In the genomic region with DNA sequence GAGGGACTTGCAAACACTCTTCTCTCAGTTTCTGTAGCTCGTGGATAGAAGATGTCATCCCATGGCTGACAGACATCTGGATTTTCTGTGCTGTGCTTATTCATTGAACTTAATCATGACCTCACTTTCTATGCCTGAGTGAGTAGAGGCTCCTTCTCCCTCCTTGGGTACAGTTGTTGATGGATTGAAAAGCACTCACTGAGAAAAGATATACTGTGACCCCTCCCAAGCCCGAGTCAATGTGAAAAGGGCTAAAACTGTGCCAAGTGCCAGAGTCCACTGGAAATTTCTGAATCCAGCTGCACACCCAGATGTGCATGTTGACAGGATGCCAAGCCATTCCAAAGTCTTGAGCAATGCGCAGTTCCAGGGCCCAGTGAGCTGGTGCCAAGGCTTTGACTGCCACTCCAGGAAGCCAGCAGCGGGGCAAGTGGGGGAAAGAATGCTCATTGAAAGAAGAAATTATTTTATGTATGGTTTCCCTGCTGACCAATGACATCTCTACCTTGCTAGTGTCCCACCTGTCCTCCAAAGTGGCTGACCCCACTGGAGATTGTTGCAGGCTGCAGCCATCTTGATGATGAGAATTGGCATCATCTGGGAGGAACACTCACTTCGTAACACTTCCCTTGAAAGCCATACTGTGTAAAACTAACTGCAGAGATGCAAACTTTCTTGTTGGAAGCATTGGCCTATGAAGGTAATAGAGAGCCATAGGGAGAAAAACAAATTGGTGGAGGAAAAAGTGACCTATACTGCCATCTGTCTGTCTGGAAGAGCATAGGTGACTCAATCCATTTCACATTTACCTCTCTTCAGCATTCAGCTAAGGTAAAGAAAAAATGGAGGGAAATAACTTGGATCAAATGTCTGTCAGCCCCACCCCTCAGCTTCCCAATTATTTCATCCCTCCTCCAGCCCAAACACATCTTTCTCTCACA, we compare ENCODE assay signal across 8 cellular contexts.
DNase-seq lines count a peak whose midpoint lies in the region; ATAC-seq and TF ChIP-seq lines count a peak whose summit lies in the region.

No MANE protein-coding gene starts in this region.

- TF ChIP-seq RAD21 in neural cell (conservative IDR thresholded peaks at IDR 0.05), result peak; percentile 74

- H3K4me3 ChIP-seq in GM06990 (replicated peaks; ENCODE audit: low read depth, low read length) (no peak overlapping the region), LNCaP clone FGC (ENCODE audit: low read depth, low read length) (no peak overlapping the region), neural cell (ENCODE audit: low read length) (no peak overlapping the region)
- no peak overlapping the region for H3K4me3 ChIP-seq in CD8-positive, alpha-beta memory T cell (ENCODE audit: low read length)

- no peak for DNase-seq in GM06990 (ENCODE audit: extremely low read depth, insufficient read length)
- no peak for DNase-seq in LNCaP clone FGC (ENCODE audit: low read depth)
- DNase-seq in endothelial cell (ENCODE audit: low spot score), result no peak
- DNase-seq in effector memory CD8-positive, alpha-beta T cell, result no peak
- DNase-seq in CD8-positive, alpha-beta memory T cell, result no peak
- no peak for DNase-seq in NOMO-1 (lab: John Stamatoyannopoulos, UW; ENCODE audit: unreplicated experiment in 2 of 2)
- no peak for DNase-seq in activated CD4-positive, alpha-beta T cell treated with anti-CD3 and anti-CD28 coated beads for 1 hour

- TF ChIP-seq EP300 in neural cell (conservative IDR thresholded peaks at IDR 0.05; ENCODE audit: poor library complexity, severe bottlenecking), result no peak

- no peaks in the 10 kb centered on the region for H3K9me2 ChIP-seq in neural cell (ENCODE audit: insufficient read depth, low read length)

- no peaks in the 10 kb centered on the region for H3F3A ChIP-seq in neural cell (ENCODE audit: insufficient read depth, low read length, poor library complexity, severe bottlenecking)

- TF ChIP-seq CTCF in GM06990 (IDR thresholded peaks at IDR 0.05; ENCODE audit: insufficient read depth, low read length, poor library complexity, severe bottlenecking) (peak; percentile 71), LNCaP clone FGC (IDR thresholded peaks at IDR 0.05; ENCODE audit: control insufficient read depth, extremely low read depth, insufficient read depth) (peak; percentile 43; the same call in 1 of the 2 replicates), endothelial cell (IDR thresholded peaks at IDR 0.05; ENCODE audit: unreplicated experiment) (peak; percentile 58), neural cell (IDR thresholded peaks at IDR 0.05; ENCODE audit: poor library complexity, severe bottlenecking) (peak; percentile 66)

- H3K4me1 Mint-ChIP-seq in endothelial cell (ENCODE audit: unreplicated experiment), result peaks cover 6% of the 10 kb centered on the region
- no peaks in the 10 kb centered on the region for H3K4me1 Mint-ChIP-seq in effector memory CD8-positive, alpha-beta T cell (ENCODE audit: low read depth in 2 of 2)
- H3K4me1 Mint-ChIP-seq in CD8-positive, alpha-beta memory T cell, result no peaks in the 10 kb centered on the region

- CTCF ChIA-PET in CD8-positive, alpha-beta memory T cell (lab: Charles Lee), result no interaction called here

- no peaks in the 10 kb centered on the region for H3K36me3 Mint-ChIP-seq in endothelial cell (ENCODE audit: low read depth, unreplicated experiment)
- no peaks in the 10 kb centered on the region for H3K36me3 Mint-ChIP-seq in effector memory CD8-positive, alpha-beta T cell (ENCODE audit: insufficient read depth)
- H3K36me3 Mint-ChIP-seq in CD8-positive, alpha-beta memory T cell, result no peaks in the 10 kb centered on the region

- no peak overlapping the region for H3K4me3 Mint-ChIP-seq in endothelial cell (ENCODE audit: unreplicated experiment)
- no peak overlapping the region for H3K4me3 Mint-ChIP-seq in effector memory CD8-positive, alpha-beta T cell
- H3K4me3 Mint-ChIP-seq in CD8-positive, alpha-beta memory T cell, result no peak overlapping the region

- ATAC-seq in effector memory CD8-positive, alpha-beta T cell (replicated peaks), result no peak

- POLR2A ChIA-PET in CD8-positive, alpha-beta memory T cell (lab: Charles Lee), result no interaction called here

- no peak overlapping the region for H3K27ac ChIP-seq in neural cell (ENCODE audit: low read length)
- no peak overlapping the region for H3K27ac ChIP-seq in CD8-positive, alpha-beta memory T cell (ENCODE audit: low read depth, low read length)

- H3K9me3 Mint-ChIP-seq in endothelial cell (ENCODE audit: unreplicated experiment), result no peaks in the 10 kb centered on the region
- peaks cover 0 to 6% of the 10 kb centered on the region in 2 donors for H3K9me3 Mint-ChIP-seq in effector memory CD8-positive, alpha-beta T cell
- peaks cover 0 to 3% (median 2%) of the 10 kb centered on the region in 5 donors for H3K9me3 Mint-ChIP-seq in CD8-positive, alpha-beta memory T cell

- H3K27me3 Mint-ChIP-seq in endothelial cell (ENCODE audit: unreplicated experiment), result peaks cover 2% of the 10 kb centered on the region
- peaks cover 7 to 10% of the 10 kb centered on the region in 2 donors for H3K27me3 Mint-ChIP-seq in effector memory CD8-positive, alpha-beta T cell
- peaks cover 3% of the 10 kb centered on the region in 2 donors for H3K27me3 Mint-ChIP-seq in CD8-positive, alpha-beta memory T cell

- no peak overlapping the region for H3K9ac ChIP-seq in neural cell (ENCODE audit: low read length)

- H3K27ac Mint-ChIP-seq in endothelial cell (ENCODE audit: unreplicated experiment), result no peak overlapping the region
- H3K27ac Mint-ChIP-seq in effector memory CD8-positive, alpha-beta T cell, result no peak overlapping the region
- H3K27ac Mint-ChIP-seq in CD8-positive, alpha-beta memory T cell, result no peak overlapping the region

- H3K4me2 ChIP-seq in neural cell (ENCODE audit: low read length), result no peak overlapping the region

- H3K79me2 ChIP-seq in neural cell (replicated peaks; ENCODE audit: insufficient read depth, low read length), result no peaks in the 10 kb centered on the region

- H3K9me3 ChIP-seq in neural cell (ENCODE audit: low read length), result no peaks in the 10 kb centered on the region
- no peaks in the 10 kb centered on the region for H3K9me3 ChIP-seq in CD8-positive, alpha-beta memory T cell (ENCODE audit: low read length)

- H3K4me1 ChIP-seq in CD8-positive, alpha-beta memory T cell (ENCODE audit: insufficient read depth, low read length), result no peaks in the 10 kb centered on the region

- no peak overlapping the region for H2AFZ ChIP-seq in neural cell (ENCODE audit: low read depth, low read length)

- H3K27me3 ChIP-seq in GM06990 (replicated peaks; ENCODE audit: control insufficient read depth, insufficient read depth, low read length) (no peaks in the 10 kb centered on the region), neural cell (ENCODE audit: insufficient read depth, low read depth, low read length) (no peaks in the 10 kb centered on the region)
- no peaks in the 10 kb centered on the region for H3K27me3 ChIP-seq in CD8-positive, alpha-beta memory T cell (ENCODE audit: insufficient read depth, low read length, poor library complexity, severe bottlenecking)

- no peaks in the 10 kb centered on the region for H4K20me1 ChIP-seq in neural cell (ENCODE audit: insufficient read depth)

- no peaks in the 10 kb centered on the region for H3K36me3 ChIP-seq in GM06990 (ENCODE audit: control insufficient read depth, insufficient read depth, low read length)
- no peaks in the 10 kb centered on the region for H3K36me3 ChIP-seq in neural cell (ENCODE audit: insufficient read depth, low read length)
- no peaks in the 10 kb centered on the region for H3K36me3 ChIP-seq in CD8-positive, alpha-beta memory T cell (ENCODE audit: insufficient read depth, low read length)

TF ChIP-seq in neural cell, 6 proteins besides CTCF, POLR2A, EP300 and RAD21:
- no peak for TF ChIP-seq TAF1 (IDR thresholded peaks at IDR 0.05; ENCODE audit: low read depth)
- peak; percentile 78 for TF ChIP-seq SMC3 (conservative IDR thresholded peaks at IDR 0.05; ENCODE audit: poor library complexity)
